ENCODE assay signal across 18 cellular contexts in genomic region chr2:3283206-3283605, GRCh38.
DNase-seq lines count a peak whose midpoint lies in the region; ATAC-seq, FAIRE-seq and TF ChIP-seq lines count a peak whose summit lies in the region.
"Had no signal": no experiment of that assay in that cellular context is flagged by ENCODE, and none has a peak within 500 bp of the region (broad histone marks: within the 10 kb centered on the region; RNA-seq: fewer than 3 reads in every experiment).

No MANE protein-coding gene starts in this region.

- H3K4me1 Mint-ChIP-seq in brain, result peaks cover 62% of the 10 kb centered on the region
- H3K4me1 Mint-ChIP-seq: activated naive CD4-positive, alpha-beta T cell treated with anti-CD3 and anti-CD28 coated beads, Interleukin-2, amount 10 ng/mL, durations not matched to agents 7 days and 5 days had no signal

- peak overlapping the region; percentile 85 to 97 (median 90) for H3K27ac Mint-ChIP-seq in brain
- H3K27ac Mint-ChIP-seq: activated CD4-positive, alpha-beta memory T cell treated with anti-CD3 and anti-CD28 coated beads for 36 hours; activated naive CD4-positive, alpha-beta T cell treated with anti-CD3 and anti-CD28 coated beads, Interleukin-2, amount 10 ng/mL, durations not matched to agents 7 days and 5 days; T-helper 2 cell treated with Interferon-gamma antibody and Interleukin-4, amounts not matched to agents 5 μg/mL and 100 μg/mL, for 36 hours had no signal

- peaks cover 9% of the 10 kb centered on the region for H3K4me1 ChIP-seq in cardiac muscle cell (ENCODE audit: low read depth)
- H3K4me1 ChIP-seq: lower lobe of right lung had no signal

- FAIRE-seq in urothelium cell line (lab: Jason Lieb, UNC), result no peak
- FAIRE-seq: frontal cortex, islet of Langerhans had no signal

- H3K27ac ChIP-seq in cardiac muscle cell (peak overlapping the region; percentile 62), temporal lobe (ENCODE audit: low read depth, low read length) (peak overlapping the region; percentile 74)
- H3K27ac ChIP-seq: BLaER1, lower lobe of right lung had no signal

- no peaks in the 10 kb centered on the region for H3K27me3 Mint-ChIP-seq in brain
- H3K27me3 Mint-ChIP-seq: activated CD4-positive, alpha-beta memory T cell treated with anti-CD3 and anti-CD28 coated beads for 36 hours; activated naive CD4-positive, alpha-beta T cell treated with anti-CD3 and anti-CD28 coated beads, Interleukin-2, amount 10 ng/mL, durations not matched to agents 7 days and 5 days had no signal

- H3K9me3 ChIP-seq in cardiac muscle cell (ENCODE audit: low read depth), result no peaks in the 10 kb centered on the region
- H3K9me3 ChIP-seq: lower lobe of right lung had no signal

- peak overlapping the region in 3 of 5 experiments; percentile 60 to 85 (median 69) for H3K4me3 Mint-ChIP-seq in brain
- H3K4me3 Mint-ChIP-seq: activated CD4-positive, alpha-beta memory T cell treated with anti-CD3 and anti-CD28 coated beads for 36 hours; activated naive CD4-positive, alpha-beta T cell treated with anti-CD3 and anti-CD28 coated beads, Interleukin-2, amount 10 ng/mL, durations not matched to agents 7 days and 5 days; T-helper 2 cell treated with Interferon-gamma antibody and Interleukin-4, amounts not matched to agents 5 μg/mL and 100 μg/mL, for 36 hours had no signal

- no peak overlapping the region for H3K4me3 ChIP-seq in cardiac muscle cell
- H3K4me3 ChIP-seq: BLaER1, lower lobe of right lung had no signal

- no peaks in the 10 kb centered on the region for H3K36me3 ChIP-seq in cardiac muscle cell
- H3K36me3 ChIP-seq: lower lobe of right lung had no signal

- no peak for ATAC-seq in left cardiac atrium
- ATAC-seq in HG03469 (IDR thresholded peaks at IDR 0.05; ENCODE audit: unreplicated experiment), result no peak

- peaks cover 9% of the 10 kb centered on the region for H3K36me3 Mint-ChIP-seq in brain

- DNase-seq in cardiac muscle cell (ENCODE audit: low read depth in 1 of 2, low spot score in 1 of 2) (no peak), left cardiac atrium (no peak), mesenteric fat pad (ENCODE audit: low spot score) (peak; percentile 85), urothelium cell line (ENCODE audit: low spot score) (no peak)
- no peak for DNase-seq in stimulated activated CD4-positive, alpha-beta T cell treated with anti-CD3 and anti-CD28 coated beads, Interleukin-1b, Interleukin-23, amount 100 ng/mL, for 48 hours
- DNase-seq: activated CD4-positive, alpha-beta memory T cell treated with anti-CD3 and anti-CD28 coated beads for 36 hours; activated naive CD4-positive, alpha-beta T cell treated with anti-CD3 and anti-CD28 coated beads, Interleukin-2, amount 10 ng/mL, durations not matched to agents 7 days and 5 days; Calu3; effector CD4-positive, alpha-beta T cell; lower lobe of right lung; stimulated activated CD4-positive, alpha-beta T cell treated with anti-CD3 and anti-CD28 coated beads, Interleukin-4, amount 100 ng/mL, for 4 hours had no signal

- intact Hi-C loops in left cardiac atrium (cut with DNase I), result no loop called here

- H3K27me3 ChIP-seq in cardiac muscle cell, result no peaks in the 10 kb centered on the region
- H3K27me3 ChIP-seq: BLaER1 had no signal

- TF ChIP-seq CTCF in cardiac muscle cell (IDR thresholded peaks at IDR 0.05; ENCODE audit: low read depth, low read length) (no peak), brain (conservative IDR thresholded peaks at IDR 0.05) (no peak)

- H3K9me3 Mint-ChIP-seq in brain, result peaks cover 0 to 7% (median 4%) of the 10 kb centered on the region in 5 experiments
- H3K9me3 Mint-ChIP-seq: activated CD4-positive, alpha-beta memory T cell treated with anti-CD3 and anti-CD28 coated beads for 36 hours had no signal
